Comparison of ENCODE assay signal across 18 cellular contexts in genomic region chr17:73611630-73612029, GRCh38.
"Had no signal": no experiment of that assay in that cellular context is flagged by ENCODE, and none has a peak within 500 bp of the region (broad histone marks: within the 10 kb centered on the region; RNA-seq: fewer than 3 reads in every experiment).

No MANE protein-coding gene starts in this region.

- H3K36me3 Mint-ChIP-seq: activated naive CD4-positive, alpha-beta T cell treated with anti-CD3 and anti-CD28 coated beads, Interleukin-2, amount 10 ng/mL, durations not matched to agents 7 days and 5 days; immature natural killer cell; natural killer cell had no signal

- H3K4me3 Mint-ChIP-seq: activated CD4-positive, alpha-beta memory T cell treated with anti-CD3 and anti-CD28 coated beads, Interleukin-2, amount 10 ng/mL, durations not matched to agents 7 days and 5 days; activated CD4-positive, alpha-beta T cell treated with anti-CD3 and anti-CD28 coated beads, Interleukin-2, amount 10 ng/mL, durations not matched to agents 24 days and 14 days; activated naive CD4-positive, alpha-beta T cell treated with anti-CD3 and anti-CD28 coated beads, Interleukin-2, amount 10 ng/mL, durations not matched to agents 7 days and 5 days; activated T-cell treated with anti-CD3 and anti-CD28 coated beads, Interleukin-2, amount 50 U/mL, for 72 hours; immature natural killer cell; natural killer cell; stimulated activated naive B cell treated with anti-CD40 and anti-IgM and Interleukin-4, amounts not matched to agents 10 μg/mL and 1 μg/mL and 100 μg/mL, for 72 hours had no signal

- H3K27ac ChIP-seq: lower lobe of right lung had no signal

- H3K27ac Mint-ChIP-seq: activated CD4-positive, alpha-beta memory T cell treated with anti-CD3 and anti-CD28 coated beads, Interleukin-2, amount 10 ng/mL, durations not matched to agents 7 days and 5 days; activated CD4-positive, alpha-beta T cell treated with anti-CD3 and anti-CD28 coated beads, Interleukin-2, amount 10 ng/mL, durations not matched to agents 24 days and 14 days; activated naive CD4-positive, alpha-beta T cell treated with anti-CD3 and anti-CD28 coated beads, Interleukin-2, amount 10 ng/mL, durations not matched to agents 7 days and 5 days; activated T-cell treated with anti-CD3 and anti-CD28 coated beads, Interleukin-2, amount 50 U/mL, for 72 hours; immature natural killer cell; natural killer cell; stimulated activated naive B cell treated with anti-CD40 and anti-IgM and Interleukin-4, amounts not matched to agents 10 μg/mL and 1 μg/mL and 100 μg/mL, for 72 hours had no signal

- ATAC-seq: activated CD4-positive, CD25-positive, alpha-beta regulatory T cell treated with anti-CD3 and anti-CD28 coated beads, Interleukin-2, amount 50 U/mL, for 24 hours; activated T-cell treated with anti-CD3 and anti-CD28 coated beads, Interleukin-2, amount 50 U/mL, for 72 hours; left lobe of liver; natural killer cell had no signal

- H3K4me3 ChIP-seq: lower lobe of right lung had no signal

- H3K9me3 Mint-ChIP-seq: activated CD4-positive, alpha-beta memory T cell treated with anti-CD3 and anti-CD28 coated beads, Interleukin-2, amount 10 ng/mL, durations not matched to agents 7 days and 5 days; activated CD4-positive, alpha-beta T cell treated with anti-CD3 and anti-CD28 coated beads, Interleukin-2, amount 10 ng/mL, durations not matched to agents 24 days and 14 days; activated naive CD4-positive, alpha-beta T cell treated with anti-CD3 and anti-CD28 coated beads, Interleukin-2, amount 10 ng/mL, durations not matched to agents 7 days and 5 days; activated T-cell treated with anti-CD3 and anti-CD28 coated beads, Interleukin-2, amount 50 U/mL, for 72 hours; immature natural killer cell; natural killer cell; stimulated activated naive B cell treated with anti-CD40 and anti-IgM and Interleukin-4, amounts not matched to agents 10 μg/mL and 1 μg/mL and 100 μg/mL, for 72 hours had no signal

- DNase-seq: activated CD4-positive, alpha-beta memory T cell treated with anti-CD3 and anti-CD28 coated beads, Interleukin-2, amount 10 ng/mL, durations not matched to agents 7 days and 5 days; activated CD4-positive, alpha-beta T cell treated with anti-CD3 and anti-CD28 coated beads, Interleukin-2, amount 10 ng/mL, durations not matched to agents 24 days and 14 days; activated effector memory CD4-positive, alpha-beta T cell treated with Interleukin-2 at 50 U/mL for 16 hours; activated naive CD4-positive, alpha-beta T cell treated with anti-CD3 and anti-CD28 coated beads, Interleukin-2, amount 10 ng/mL, durations not matched to agents 7 days and 5 days; activated T-cell treated with anti-CD3 and anti-CD28 coated beads, Interleukin-2, amount 50 U/mL, for 72 hours; amygdala; effector CD4-positive, alpha-beta T cell; erythroblast; foreskin fibroblast; immature natural killer cell; lower lobe of right lung; natural killer cell; occipital lobe; stimulated activated CD4-positive, alpha-beta T cell treated with anti-CD3 and anti-CD28 coated beads, Interleukin-2, amount 100 ng/mL, for 48 hours; stimulated activated CD8-positive, alpha-beta memory T cell treated with anti-CD3 and anti-CD28 coated beads, Interleukin-4, amount 100 ng/mL, for 48 hours; stimulated activated naive B cell treated with anti-CD40 and anti-IgM and Interleukin-4, amounts not matched to agents 10 μg/mL and 1 μg/mL and 100 μg/mL, for 72 hours had no signal

- H3K4me1 ChIP-seq: lower lobe of right lung had no signal

- H3K9me3 ChIP-seq: lower lobe of right lung had no signal

- H3K4me1 Mint-ChIP-seq: activated CD4-positive, alpha-beta memory T cell treated with anti-CD3 and anti-CD28 coated beads, Interleukin-2, amount 10 ng/mL, durations not matched to agents 7 days and 5 days; activated CD4-positive, alpha-beta T cell treated with anti-CD3 and anti-CD28 coated beads, Interleukin-2, amount 10 ng/mL, durations not matched to agents 24 days and 14 days; immature natural killer cell; natural killer cell had no signal

- H3K27me3 Mint-ChIP-seq: activated CD4-positive, alpha-beta T cell treated with anti-CD3 and anti-CD28 coated beads, Interleukin-2, amount 10 ng/mL, durations not matched to agents 24 days and 14 days; stimulated activated naive B cell treated with anti-CD40 and anti-IgM and Interleukin-4, amounts not matched to agents 10 μg/mL and 1 μg/mL and 100 μg/mL, for 72 hours had no signal

- H3K36me3 ChIP-seq: lower lobe of right lung had no signal
